ENCODE assay signal across 1 cellular context in genomic region chr22:35397095-35397904, GRCh38.
TF ChIP-seq lines count a peak whose summit lies in the region.

No MANE protein-coding gene starts in this region.

TF ChIP-seq in HepG2, 621 proteins besides CTCF, POLR2A, EP300 and RAD21 (continued from another document):
- TF ChIP-seq ZNF574 (CRISPR knock-in tag; IDR thresholded peaks at IDR 0.05) (peak; percentile 20; the same call in 1 of the 2 replicates), ZBTB20 (CRISPR knock-in tag; IDR thresholded peaks at IDR 0.05; ENCODE audit: borderline replicate concordance, low read depth) (peak; percentile 31; the same call in 1 of the 2 replicates), ZMYM4 (CRISPR knock-in tag; IDR thresholded peaks at IDR 0.05) (0 out of 2 replicates have a peak, but pooled peaks have one; percentile 9), TCF7 (IDR thresholded peaks at IDR 0.05; ENCODE audit: low read depth) (peak; percentile 85), RXRA (CRISPR knock-in tag; IDR thresholded peaks at IDR 0.05) (peak; percentile 63; the same call in 1 of the 2 replicates), ZBTB37 (CRISPR knock-in tag; IDR thresholded peaks at IDR 0.05) (0 out of 2 replicates have a peak, but pooled peaks have one; percentile 44), BCL6 (CRISPR knock-in tag; IDR thresholded peaks at IDR 0.05) (peak; percentile 77), ZNF609 (CRISPR knock-in tag; IDR thresholded peaks at IDR 0.05; ENCODE audit: borderline replicate concordance) (peak; percentile 32; the same call in 1 of the 2 replicates), IKZF5 (CRISPR knock-in tag; IDR thresholded peaks at IDR 0.05) (0 out of 2 replicates have a peak, but pooled peaks have one; percentile 54), RARA (CRISPR knock-in tag; IDR thresholded peaks at IDR 0.05) (peak; percentile 78), PATZ1 (CRISPR knock-in tag; IDR thresholded peaks at IDR 0.05) (peak; percentile 45; the same call in 1 of the 2 replicates), PPARG (CRISPR knock-in tag; conservative IDR thresholded peaks at IDR 0.05) (0 out of 2 replicates have a peak, but pooled peaks have one; percentile 30), BRF2 (CRISPR knock-in tag; IDR thresholded peaks at IDR 0.05) (no peak), KDM6A (CRISPR knock-in tag; IDR thresholded peaks at IDR 0.05; ENCODE audit: low read depth) (0 out of 2 replicates have a peak, but pooled peaks have one; percentile 15), ZSCAN29 (CRISPR knock-in tag; conservative IDR thresholded peaks at IDR 0.05) (no peak), NKX3-1 (CRISPR knock-in tag; IDR thresholded peaks at IDR 0.05) (0 out of 2 replicates have a peak, but pooled peaks have one; percentile 63), ISL2 (CRISPR knock-in tag; IDR thresholded peaks at IDR 0.05) (peak; percentile 50; the same call in 1 of the 2 replicates), ZNF441 (CRISPR knock-in tag; IDR thresholded peaks at IDR 0.05; ENCODE audit: borderline replicate concordance) (peak; percentile 52; the same call in 1 of the 2 replicates), NR2F6 (IDR thresholded peaks at IDR 0.05) (peak; percentile 94), NR2F6 (CRISPR knock-in tag; IDR thresholded peaks at IDR 0.05) (peak; percentile 88), ZNF580 (CRISPR knock-in tag; IDR thresholded peaks at IDR 0.05; ENCODE audit: borderline replicate concordance, low read depth) (0 out of 2 replicates have a peak, but pooled peaks have one; percentile 22), ZNF503 (CRISPR knock-in tag; IDR thresholded peaks at IDR 0.05) (0 out of 2 replicates have a peak, but pooled peaks have one; percentile 8), HDAC2 (CRISPR knock-in tag; IDR thresholded peaks at IDR 0.05) (0 out of 2 replicates have a peak, but pooled peaks have one; percentile 18), HNF4G (IDR thresholded peaks at IDR 0.05; ENCODE audit: borderline replicate concordance, low read depth, low read length) (peak; percentile 55; the same call in 1 of the 2 replicates), HNF4G (CRISPR knock-in tag; IDR thresholded peaks at IDR 0.05; ENCODE audit: borderline replicate concordance, low read depth) (no peak), GATAD2A (CRISPR knock-in tag; IDR thresholded peaks at IDR 0.05) (peak; percentile 70), FOSL2 (CRISPR knock-in tag; IDR thresholded peaks at IDR 0.05) (peak; percentile 44; the same call in 1 of the 2 replicates), GFI1 (CRISPR knock-in tag; IDR thresholded peaks at IDR 0.05; ENCODE audit: borderline replicate concordance) (0 out of 2 replicates have a peak, but pooled peaks have one; percentile 26), NONO (IDR thresholded peaks at IDR 0.05) (no peak), NONO (CRISPR knock-in tag; conservative IDR thresholded peaks at IDR 0.05) (no peak), MLX (CRISPR knock-in tag; IDR thresholded peaks at IDR 0.05) (no peak), SAP130 (CRISPR knock-in tag; IDR thresholded peaks at IDR 0.05; ENCODE audit: low read depth) (peak; percentile 52), ZBTB3 (CRISPR knock-in tag; IDR thresholded peaks at IDR 0.05; ENCODE audit: borderline replicate concordance, low read depth) (peak; percentile 62; the same call in 1 of the 2 replicates), FOXP4 (CRISPR knock-in tag; IDR thresholded peaks at IDR 0.05) (peak; percentile 90), FOXA3 (CRISPR knock-in tag; IDR thresholded peaks at IDR 0.05) (peak; percentile 49; the same call in 1 of the 2 replicates), HNF4A (CRISPR knock-in tag; IDR thresholded peaks at IDR 0.05) (peak; percentile 37), BHLHE40 (IDR thresholded peaks at IDR 0.05; ENCODE audit: low read length) (no peak; the same call in 1 of the 2 replicates), ARNT2 (CRISPR knock-in tag; IDR thresholded peaks at IDR 0.05; ENCODE audit: low read depth) (no peak), CREB1 (IDR thresholded peaks at IDR 0.05) (no peak), CREB1 (CRISPR knock-in tag; IDR thresholded peaks at IDR 0.05) (0 out of 2 replicates have a peak, but pooled peaks have one; percentile 42), SP5 (CRISPR knock-in tag; IDR thresholded peaks at IDR 0.05; ENCODE audit: borderline replicate concordance, low read depth) (0 out of 2 replicates have a peak, but pooled peaks have one; percentile 44)
